8 cellular contexts compared by ENCODE assay signal in genomic region chr3:186569779-186570095, GRCh38. TPM values are rescaled to one million over a fixed set of nuclear protein-coding genes. Genes with fewer than 3 reads are reported as not detected.
DNase-seq lines count a peak whose midpoint lies in the region; ATAC-seq, FAIRE-seq and TF ChIP-seq lines count a peak whose summit lies in the region.

No MANE protein-coding gene starts in this region.

- H3K4me3 Mint-ChIP-seq in T-helper 2 cell treated with Interferon-gamma antibody and Interleukin-4, amounts not matched to agents 5 μg/mL and 100 μg/mL, for 36 hours, result peak overlapping the region; percentile 99
- H3K4me3 Mint-ChIP-seq in activated naive CD8-positive, alpha-beta T cell treated with anti-CD3 and anti-CD28 coated beads for 36 hours, result peak overlapping the region; percentile 92

- H3K9me3 Mint-ChIP-seq in T-helper 2 cell treated with Interferon-gamma antibody and Interleukin-4, amounts not matched to agents 5 μg/mL and 100 μg/mL, for 36 hours, result no peaks in the 10 kb centered on the region
- no peaks in the 10 kb centered on the region for H3K9me3 Mint-ChIP-seq in activated naive CD8-positive, alpha-beta T cell treated with anti-CD3 and anti-CD28 coated beads for 36 hours

- H3K27ac Mint-ChIP-seq in T-helper 2 cell treated with Interferon-gamma antibody and Interleukin-4, amounts not matched to agents 5 μg/mL and 100 μg/mL, for 36 hours, result peak overlapping the region; percentile 100
- peak overlapping the region; percentile 95 for H3K27ac Mint-ChIP-seq in activated naive CD8-positive, alpha-beta T cell treated with anti-CD3 and anti-CD28 coated beads for 36 hours

- no peaks in the 10 kb centered on the region for H3K9me3 ChIP-seq in kidney (ENCODE audit: control insufficient read depth in 1 of 2, low read length in 2 of 2)

- peaks cover 0 to 17% of the 10 kb centered on the region in 2 donors for H3K4me1 ChIP-seq in kidney (ENCODE audit: control insufficient read depth in 1 of 2, insufficient read depth in 1 of 2, low read depth in 1 of 2, low read length in 2 of 2)

- H3K36me3 ChIP-seq in kidney (ENCODE audit: control insufficient read depth in 1 of 2, insufficient read depth in 2 of 2, low read length in 2 of 2), result peaks cover 2 to 4% of the 10 kb centered on the region in 2 donors

- FAIRE-seq in kidney (lab: Jason Lieb, UNC), result no peak

- DNase-seq in T-helper 2 cell treated with Interferon-gamma antibody and Interleukin-4, amounts not matched to agents 5 μg/mL and 100 μg/mL, for 36 hours (ENCODE audit: low spot score), result no peak
- DNase-seq in T-helper 2 cell, result no peak
- DNase-seq in activated naive CD8-positive, alpha-beta T cell treated with anti-CD3 and anti-CD28 coated beads for 36 hours, result no peak
- DNase-seq in kidney, result no peak
- DNase-seq in substantia nigra (lab: John Stamatoyannopoulos, UW), result no peak
- no peak for DNase-seq in CD1c-positive myeloid dendritic cell (ENCODE audit: extremely low spot score)

- H3K4me3 ChIP-seq in kidney (ENCODE audit: low read length in 2 of 2), result peak overlapping the region; percentile 77 to 90

- peaks cover 28% of the 10 kb centered on the region for H3K36me3 Mint-ChIP-seq in T-helper 2 cell treated with Interferon-gamma antibody and Interleukin-4, amounts not matched to agents 5 μg/mL and 100 μg/mL, for 36 hours (ENCODE audit: low read depth)
- peaks cover 9% of the 10 kb centered on the region for H3K36me3 Mint-ChIP-seq in activated naive CD8-positive, alpha-beta T cell treated with anti-CD3 and anti-CD28 coated beads for 36 hours

- peak overlapping the region; percentile 5 to 70 for H3K9ac ChIP-seq in kidney (ENCODE audit: low read length in 2 of 2)

- TF ChIP-seq CTCF in kidney (IDR thresholded peaks at IDR 0.05; ENCODE audit: borderline replicate concordance, extremely low read depth, insufficient read depth), result no peak

- ATAC-seq in GM18868 (IDR thresholded peaks at IDR 0.05; ENCODE audit: unreplicated experiment) (no peak), HG02610 (IDR thresholded peaks at IDR 0.05; ENCODE audit: unreplicated experiment) (no peak)

- H3K4me1 Mint-ChIP-seq in T-helper 2 cell treated with Interferon-gamma antibody and Interleukin-4, amounts not matched to agents 5 μg/mL and 100 μg/mL, for 36 hours (ENCODE audit: low read depth), result peaks cover 44% of the 10 kb centered on the region
- peaks cover 45% of the 10 kb centered on the region for H3K4me1 Mint-ChIP-seq in activated naive CD8-positive, alpha-beta T cell treated with anti-CD3 and anti-CD28 coated beads for 36 hours

- intact Hi-C loops in kidney (cut with DNase I), result no loop called here

- H3K27ac ChIP-seq in kidney (ENCODE audit: low read depth in 2 of 2, low read length in 2 of 2) (peak overlapping the region; percentile 52 to 56), substantia nigra (ENCODE audit: low read depth, low read length, poor library complexity, severe bottlenecking) (peak overlapping the region; percentile 81)

- H3K27me3 Mint-ChIP-seq in T-helper 2 cell treated with Interferon-gamma antibody and Interleukin-4, amounts not matched to agents 5 μg/mL and 100 μg/mL, for 36 hours (ENCODE audit: low read depth), result no peaks in the 10 kb centered on the region
- H3K27me3 Mint-ChIP-seq in activated naive CD8-positive, alpha-beta T cell treated with anti-CD3 and anti-CD28 coated beads for 36 hours, result no peaks in the 10 kb centered on the region

RNA-seq across cellular contexts. Expression of gene DNAJB11, which starts 0.8 kb away (rescaled TPM):
- 10 to 100 TPM; 51.7 to 53.9 TPM for total RNA-seq in activated naive CD8-positive, alpha-beta T cell treated with anti-CD3 and anti-CD28 coated beads for 36 hours
- 46.4 TPM for total RNA-seq in kidney
- polyA plus RNA-seq in kidney (ENCODE audit: insufficient read depth, low read depth, low replicate concordance), result 45.0 TPM

RNA-seq across cellular contexts. Expression of gene TBCCD1, which starts 2.6 kb away (rescaled TPM):
- total RNA-seq in activated naive CD8-positive, alpha-beta T cell treated with anti-CD3 and anti-CD28 coated beads for 36 hours, result 10 to 100 TPM; 12.7 to 15.4 TPM
- 13.3 TPM for total RNA-seq in kidney
- polyA plus RNA-seq in kidney (ENCODE audit: insufficient read depth, low read depth, low replicate concordance), result 6.2 TPM

RNA-seq across cellular contexts. Expression of gene CRYGS, which starts 25.6 kb away (rescaled TPM):
- 1 to 10 TPM; 1.7 TPM for total RNA-seq in activated naive CD8-positive, alpha-beta T cell treated with anti-CD3 and anti-CD28 coated beads for 36 hours
- 2.9 TPM for total RNA-seq in kidney
- 3.7 TPM for polyA plus RNA-seq in kidney (ENCODE audit: insufficient read depth, low read depth, low replicate concordance)

RNA-seq across cellular contexts. Expression of gene AHSG, which starts 43.1 kb away (rescaled TPM):
- not detected for total RNA-seq in activated naive CD8-positive, alpha-beta T cell treated with anti-CD3 and anti-CD28 coated beads for 36 hours
- total RNA-seq in kidney, result not detected
- polyA plus RNA-seq in kidney (ENCODE audit: insufficient read depth, low read depth, low replicate concordance), result 0.34 TPM
